15 cellular contexts compared by ENCODE assay signal in genomic region chr3:113758389-113759029, GRCh38. TPM values are rescaled to one million over a fixed set of nuclear protein-coding genes. Genes with fewer than 3 reads are reported as not detected.
A peak's percentile ranks its signal among the peaks of the same experiment; 100 is the strongest.
DNase-seq lines count a peak whose midpoint lies in the region; ATAC-seq, FAIRE-seq and TF ChIP-seq lines count a peak whose summit lies in the region.
"Had no signal": no experiment of that assay in that cellular context is flagged by ENCODE, and none has a peak within 500 bp of the region (broad histone marks: within the 10 kb centered on the region; RNA-seq: fewer than 3 reads in every experiment).

No MANE protein-coding gene starts in this region.

- POLR2A ChIA-PET in AG04449 (lab: Yijun Ruan, JAX) = no interaction called here

- FAIRE-seq in GM12892 (lab: Jason Lieb, UNC) = peak; percentile 64

- intact Hi-C loops in lower lobe of right lung (cut with DNase I) = no loop called here

- DNase-seq in AG04449 (ENCODE audit: low read depth, low spot score) = peak; percentile 62
- DNase-seq in GM12892 (ENCODE audit: insufficient read length) = no peak
- peak; percentile 75 for DNase-seq in astrocyte of the hippocampus (ENCODE audit: low read depth, low spot score)
- peak; percentile 49 for DNase-seq in kidney glomerular epithelial cell (lab: John Stamatoyannopoulos, UW)
- DNase-seq in lower lobe of right lung = no peak
- no peak for DNase-seq in erythroblast (lab: John Stamatoyannopoulos, UW)
- DNase-seq in mucosa of gallbladder (ENCODE audit: low spot score) = no peak
- DNase-seq: activated B cell treated with CpG ODN at 0.5 μM for 24 hours; activated CD8-positive, alpha-beta memory T cell treated with anti-CD3 and anti-CD28 coated beads, Interleukin-2, amount 50 U/mL, for 4 hours; NCI-H2081; NCI-H69; nephron progenitor cell; stomach; T-cell had no signal

- H3K4me3 ChIP-seq in AG04449 (ENCODE audit: low read depth, low read length) (no peak overlapping the region), lower lobe of right lung (no peak overlapping the region)
- H3K4me3 ChIP-seq: stomach had no signal

- H3K36me3 ChIP-seq in lower lobe of right lung = no peaks in the 10 kb centered on the region

- CTCF ChIA-PET in AG04449 (lab: Yijun Ruan, JAX) = interaction anchor here (0.7 to 2.1 kb wide), 3 partner anchors 9 to 13 kb away, joined by 3 to 8 read pairs (median 4); no protein-coding TSS in a partner anchor

- H3K27ac ChIP-seq in lower lobe of right lung = no peak overlapping the region
- H3K27ac ChIP-seq: stomach had no signal

- no peak for ATAC-seq in activated CD4-positive, CD25-positive, alpha-beta regulatory T cell treated with anti-CD3 and anti-CD28 coated beads, Interleukin-2, amount 50 U/mL, for 24 hours
- ATAC-seq in lower lobe of right lung = no peak
- ATAC-seq: T-cell had no signal

- no peaks in the 10 kb centered on the region for H3K9me3 ChIP-seq in lower lobe of right lung
- H3K9me3 ChIP-seq: stomach had no signal

- no peaks in the 10 kb centered on the region for H3K27me3 ChIP-seq in lower lobe of right lung (ENCODE audit: low read depth)
- H3K27me3 ChIP-seq: stomach had no signal

- H3K4me1 ChIP-seq in lower lobe of right lung = no peaks in the 10 kb centered on the region

- TF ChIP-seq POLR2A in GM12892 (IDR thresholded peaks at IDR 0.05; ENCODE audit: low read depth, low read length) = no peak
- TF ChIP-seq POLR2A in erythroblast (IDR thresholded peaks at IDR 0.05; ENCODE audit: low read length) = no peak

- no peak for TF ChIP-seq CTCF in AG04449 (IDR thresholded peaks at IDR 0.05; ENCODE audit: insufficient read depth, low read length, missing control alignments)
- no peak for TF ChIP-seq CTCF in lower lobe of right lung (IDR thresholded peaks at IDR 0.05)

RNA-seq across cellular contexts. Expression of gene ATP6V1A, which starts 11.7 kb away (rescaled TPM):
- polyA plus RNA-seq in GM12892 (2012; ENCODE audit: missing spikeins) = 28.8 TPM
- 104 TPM for total RNA-seq in lower lobe of right lung
- 81.5 TPM for total RNA-seq in mucosa of gallbladder

RNA-seq across cellular contexts. Expression of gene NAA50, which starts 12.5 kb away (rescaled TPM):
- polyA plus RNA-seq in GM12892 (2012; ENCODE audit: missing spikeins) = 71.9 TPM
- total RNA-seq in lower lobe of right lung (83.3 TPM), mucosa of gallbladder (78.6 TPM)

Comparison
In these comparisons a context has a peak if more than half of its experiments do, and no peak if none do; other contexts are left out.
1. DNase-seq: peak in AG04449 (single experiment), astrocyte of the hippocampus (single experiment) and kidney glomerular epithelial cell (single experiment); none in GM12892 (single experiment), lower lobe of right lung (single experiment), erythroblast (0 of 2) and mucosa of gallbladder (single experiment).